In genomic region chr19:3782330-3782729, GRCh38 we compare ENCODE assay signal across 34 cellular contexts. TPM values are rescaled to one million over a fixed set of nuclear protein-coding genes. Genes with fewer than 3 reads are reported as not detected.
"Had no signal": no experiment of that assay in that cellular context is flagged by ENCODE, and none has a peak within 500 bp of the region (broad histone marks: within the 10 kb centered on the region; RNA-seq: fewer than 3 reads in every experiment).

No MANE protein-coding gene starts in this region.

- H3K27me3 Mint-ChIP-seq: activated naive CD8-positive, alpha-beta T cell treated with anti-CD3 and anti-CD28 coated beads, Interleukin-2, amount 10 ng/mL, durations not matched to agents 7 days and 5 days; stimulated activated naive CD8-positive, alpha-beta T cell treated with anti-CD3 and anti-CD28 coated beads, Interleukin-15, Interleukin-2, amounts not matched to agents 100 ng/mL and 50 ng/mL, for 24 hours had no signal

- H3K27ac Mint-ChIP-seq: activated CD4-positive, alpha-beta memory T cell treated with anti-CD3 and anti-CD28 coated beads, Interleukin-2, amount 10 ng/mL, durations not matched to agents 7 days and 5 days; activated CD4-positive, alpha-beta T cell treated with anti-CD3 and anti-CD28 coated beads, Interleukin-2, amount 10 ng/mL, durations not matched to agents 7 days and 5 days; activated naive CD4-positive, alpha-beta T cell treated with anti-CD3 and anti-CD28 coated beads, Interleukin-2, amount 10 ng/mL, durations not matched to agents 7 days and 5 days; activated naive CD8-positive, alpha-beta T cell treated with anti-CD3 and anti-CD28 coated beads, Interleukin-2, amount 10 ng/mL, durations not matched to agents 7 days and 5 days; activated T-cell treated with anti-CD3 and anti-CD28 coated beads, Interleukin-2, amount 50 U/mL, for 24 hours; stimulated activated naive CD8-positive, alpha-beta T cell treated with anti-CD3 and anti-CD28 coated beads, Interleukin-15, Interleukin-2, amounts not matched to agents 100 ng/mL and 50 ng/mL, for 24 hours; T-helper 1 cell treated with Interleukin-12 subunit alpha and Interleukin-12 subunit beta and Interleukin-4 antibody, amounts not matched to agents 30 μg/mL and 1 μg/mL, for 36 hours had no signal

- H3K27ac ChIP-seq: brain microvascular endothelial cell, coronary artery, dorsolateral prefrontal cortex, gastrocnemius medialis, hepatocyte, suprapubic skin, tibial nerve had no signal

- DNase-seq: activated CD4-positive, alpha-beta memory T cell treated with anti-CD3 and anti-CD28 coated beads, Interleukin-2, amount 10 ng/mL, durations not matched to agents 7 days and 5 days; activated CD4-positive, alpha-beta T cell treated with anti-CD3 and anti-CD28 coated beads for 1 hour; activated CD4-positive, alpha-beta T cell treated with anti-CD3 and anti-CD28 coated beads, Interleukin-2, amount 10 ng/mL, durations not matched to agents 7 days and 5 days; activated CD8-positive, alpha-beta memory T cell treated with anti-CD3 and anti-CD28 coated beads, Interleukin-2, amount 50 U/mL, for 48 hours; activated gamma-delta T cell; activated naive CD4-positive, alpha-beta T cell treated with anti-CD3 and anti-CD28 coated beads, Interleukin-2, amount 10 ng/mL, durations not matched to agents 7 days and 5 days; activated naive CD8-positive, alpha-beta T cell treated with anti-CD3 and anti-CD28 coated beads, Interleukin-2, amount 10 ng/mL, durations not matched to agents 7 days and 5 days; activated T-cell treated with anti-CD3 and anti-CD28 coated beads, Interleukin-2, amount 50 U/mL, for 24 hours; amniotic stem cell; brain microvascular endothelial cell; dorsolateral prefrontal cortex; effector memory CD4-positive, alpha-beta T cell; erythroblast; gastrocnemius medialis; left cardiac atrium; left ventricle myocardium superior; mucosa of descending colon; posterior cingulate gyrus; stimulated activated CD4-positive, alpha-beta T cell treated with anti-CD3 and anti-CD28 coated beads, Interleukin-2, amount 100 ng/mL, for 48 hours; T1000 had no signal

- H3K4me3 Mint-ChIP-seq: activated CD4-positive, alpha-beta memory T cell treated with anti-CD3 and anti-CD28 coated beads, Interleukin-2, amount 10 ng/mL, durations not matched to agents 7 days and 5 days; activated CD4-positive, alpha-beta T cell treated with anti-CD3 and anti-CD28 coated beads, Interleukin-2, amount 10 ng/mL, durations not matched to agents 7 days and 5 days; activated naive CD4-positive, alpha-beta T cell treated with anti-CD3 and anti-CD28 coated beads, Interleukin-2, amount 10 ng/mL, durations not matched to agents 7 days and 5 days; activated naive CD8-positive, alpha-beta T cell treated with anti-CD3 and anti-CD28 coated beads, Interleukin-2, amount 10 ng/mL, durations not matched to agents 7 days and 5 days; activated T-cell treated with anti-CD3 and anti-CD28 coated beads, Interleukin-2, amount 50 U/mL, for 24 hours; stimulated activated naive CD8-positive, alpha-beta T cell treated with anti-CD3 and anti-CD28 coated beads, Interleukin-15, Interleukin-2, amounts not matched to agents 100 ng/mL and 50 ng/mL, for 24 hours; T-helper 1 cell treated with Interleukin-12 subunit alpha and Interleukin-12 subunit beta and Interleukin-4 antibody, amounts not matched to agents 30 μg/mL and 1 μg/mL, for 36 hours had no signal

- ATAC-seq: gastrocnemius medialis, left cardiac atrium, left ventricle myocardium superior, mucosa of descending colon, right cardiac atrium had no signal

RNA-seq across cellular contexts. Expression of gene MATK, which starts 3.9 kb away (rescaled TPM):
- total RNA-seq: astrocyte, hepatocyte, myocyte had no signal

RNA-seq across cellular contexts. Expression of gene RAX2, which starts 10.3 kb away (rescaled TPM):
- total RNA-seq: activated CD4-positive, alpha-beta memory T cell treated with anti-CD3 and anti-CD28 coated beads, Interleukin-2, amount 10 ng/mL, durations not matched to agents 7 days and 5 days; activated CD4-positive, alpha-beta T cell treated with anti-CD3 and anti-CD28 coated beads, Interleukin-2, amount 10 ng/mL, durations not matched to agents 7 days and 5 days; activated naive CD8-positive, alpha-beta T cell treated with anti-CD3 and anti-CD28 coated beads, Interleukin-2, amount 10 ng/mL, durations not matched to agents 7 days and 5 days; astrocyte; cardiac septum; cerebellum; gastrocnemius medialis; hepatocyte; left cardiac atrium; left ventricle myocardium superior; lung microvascular endothelial cell; mesenteric fat pad; mucosa of descending colon; myocyte; right cardiac atrium; suprapubic skin; tibial nerve; ureter had no signal
